In genomic region chr11:85627998-85628770, GRCh38 we compare ENCODE assay signal across 8 cellular contexts. TPM values are rescaled to one million over a fixed set of nuclear protein-coding genes. Genes with fewer than 3 reads are reported as not detected.
DNase-seq lines count a peak whose midpoint lies in the region; ATAC-seq and TF ChIP-seq lines count a peak whose summit lies in the region.

Gene TMEM126B (plus strand): TSS chr11:85628593. CDS start chr11:85628608, 15 bp downstream.

- peak within 1 kb of the TSS; percentile 98 for H3K4me3 Mint-ChIP-seq in nephron progenitor cell
- peak within 1 kb of the TSS; percentile 92 to 95 for H3K4me3 Mint-ChIP-seq in stimulated activated naive CD8-positive, alpha-beta T cell treated with anti-CD3 and anti-CD28 coated beads, Interleukin-15, amount 100 ng/mL, for 72 hours

- H3K36me3 Mint-ChIP-seq in nephron progenitor cell (ENCODE audit: low read depth) = peaks cover 12% of the 10 kb centered on the region

- peaks cover 29% of the 10 kb centered on the region for H3K4me1 Mint-ChIP-seq in nephron progenitor cell
- H3K4me1 Mint-ChIP-seq in stimulated activated naive CD8-positive, alpha-beta T cell treated with anti-CD3 and anti-CD28 coated beads, Interleukin-15, amount 100 ng/mL, for 72 hours = peaks cover 43% of the 10 kb centered on the region

- peak within 1 kb of the TSS; percentile 96 for H3K27ac Mint-ChIP-seq in nephron progenitor cell
- H3K27ac Mint-ChIP-seq in stimulated activated naive CD8-positive, alpha-beta T cell treated with anti-CD3 and anti-CD28 coated beads, Interleukin-15, amount 100 ng/mL, for 72 hours = peak within 1 kb of the TSS; percentile 96 to 97

- H3K4me3 ChIP-seq in H7 (ENCODE audit: insufficient read depth, low read depth, low read length) = peak within 1 kb of the TSS; percentile 86
- H3K4me3 ChIP-seq in fibroblast of pulmonary artery (replicated peaks; ENCODE audit: low read depth, low read length) = peak within 1 kb of the TSS; percentile 95

- no peaks in the 10 kb centered on the region for H3K27me3 ChIP-seq in H7 (ENCODE audit: control insufficient read depth, insufficient read depth, low read length)

- TF ChIP-seq CTCF in fibroblast of pulmonary artery (IDR thresholded peaks at IDR 0.05; ENCODE audit: low read length, missing control alignments) (no peak), nephron progenitor cell (IDR thresholded peaks at IDR 0.05) (no peak)

- H3K36me3 ChIP-seq in H7 (replicated peaks; ENCODE audit: control insufficient read depth, insufficient read depth, low read length) = peaks cover 2% of the 10 kb centered on the region

- DNase-seq in ELF-1 (ENCODE audit: low read depth, low spot score) (peak; percentile 99), H7 (peak; percentile 86), M059J (ENCODE audit: low read depth) (peak; percentile 98), SHP77 (lab: John Stamatoyannopoulos, UW) (peak; percentile 94 to 97), fibroblast of pulmonary artery (ENCODE audit: low read depth) (peak; percentile 96), nephron progenitor cell (peak; percentile 97)
- DNase-seq in activated effector memory CD4-positive, alpha-beta T cell treated with Interleukin-2 at 50 U/mL for 16 hours = peak; percentile 94
- DNase-seq in stimulated activated naive CD8-positive, alpha-beta T cell treated with anti-CD3 and anti-CD28 coated beads, Interleukin-15, amount 100 ng/mL, for 72 hours = peak; percentile 94 to 96

- H3K27me3 Mint-ChIP-seq in nephron progenitor cell (ENCODE audit: low read depth, poor library complexity) = peaks cover 5% of the 10 kb centered on the region
- H3K27me3 Mint-ChIP-seq in stimulated activated naive CD8-positive, alpha-beta T cell treated with anti-CD3 and anti-CD28 coated beads, Interleukin-15, amount 100 ng/mL, for 72 hours = no peaks in the 10 kb centered on the region

- H3K9me3 Mint-ChIP-seq in nephron progenitor cell = no peaks in the 10 kb centered on the region
- H3K9me3 Mint-ChIP-seq in stimulated activated naive CD8-positive, alpha-beta T cell treated with anti-CD3 and anti-CD28 coated beads, Interleukin-15, amount 100 ng/mL, for 72 hours = no peaks in the 10 kb centered on the region

- peak; percentile 98 for ATAC-seq in stimulated activated naive CD8-positive, alpha-beta T cell treated with anti-CD3 and anti-CD28 coated beads, Interleukin-15, amount 100 ng/mL, for 72 hours

RNA-seq across cellular contexts. Expression of gene TMEM126B, which starts in this region (rescaled TPM):
- 61.3 and 64.2 TPM in 2 replicates for total RNA-seq in H7 (2014; rRNA removed; shearing (Covaris generic))
- 103 and 117 TPM in 2 replicates for total RNA-seq in M059J (2014; rRNA removed; shearing (Covaris generic))

Comparison
In these comparisons a context has a peak if more than half of its experiments do, and no peak if none do; other contexts are left out.
1. Peak in every context shown above with its lines: DNase-seq, ATAC-seq and H3K4me3 ChIP-seq.